8 cellular contexts compared by ENCODE assay signal in the genomic region with DNA sequence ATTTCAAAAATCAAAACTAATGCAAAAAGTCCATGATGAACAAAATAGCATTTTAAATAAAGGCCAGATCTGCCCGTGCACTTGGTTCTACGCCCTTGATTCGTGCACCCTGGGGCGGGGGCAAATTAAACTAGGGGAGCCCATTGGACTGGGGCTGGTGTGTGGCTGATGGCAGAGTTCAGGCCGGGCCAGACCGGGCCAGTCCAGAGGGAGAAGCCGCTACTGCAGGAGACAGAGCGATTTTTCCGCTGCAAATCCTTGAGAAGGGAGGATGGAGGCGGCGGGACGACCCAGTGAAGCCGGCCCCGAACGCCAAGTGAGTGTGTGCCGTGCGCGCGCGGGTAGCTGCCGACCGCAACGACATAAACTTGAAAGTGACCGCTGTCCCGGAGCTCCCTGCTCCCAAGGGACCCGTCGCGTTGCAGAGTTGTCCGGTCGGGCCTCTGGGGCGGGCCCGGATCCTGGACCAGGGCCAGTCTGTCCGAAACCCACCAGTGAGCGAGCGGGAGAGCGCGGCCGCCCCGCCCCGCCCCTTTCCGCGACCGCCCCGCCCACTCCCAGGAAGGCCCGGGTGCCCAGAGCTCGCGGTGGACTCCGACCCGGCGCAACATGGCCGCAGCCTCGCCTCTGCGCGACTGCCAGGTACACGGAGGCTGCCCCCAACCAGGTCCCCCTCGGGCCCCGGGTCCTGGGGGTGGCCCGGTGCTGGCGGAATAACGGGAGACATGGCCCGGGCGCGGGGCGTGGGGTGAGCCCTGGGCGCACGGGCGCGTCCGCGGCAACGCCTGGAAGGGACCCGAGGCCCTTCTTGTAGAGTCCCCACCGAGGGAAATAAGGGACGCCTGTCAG. TPM values are rescaled to one million over a fixed set of nuclear protein-coding genes. Genes with fewer than 3 reads are reported as not detected.
DNase-seq lines count a peak whose midpoint lies in the region; TF ChIP-seq lines count a peak whose summit lies in the region.

Gene TTC38, plus strand, starts transcription at position 578 of the 849 bp plus-strand sequence. Its CDS starts 32 bp downstream, at position 610.

- peaks cover 41% of the 10 kb centered on the region for H3K27me3 Mint-ChIP-seq in activated naive CD8-positive, alpha-beta T cell treated with anti-CD3 and anti-CD28 coated beads for 36 hours

- under 1% methylated on average over 74 of the region's 74 CpGs for WGBS in urinary bladder

- H3K4me1 ChIP-seq in BLaER1 (peaks cover 35% of the 10 kb centered on the region), neuron (ENCODE audit: insufficient read depth, low read length) (no peaks in the 10 kb centered on the region), urinary bladder (ENCODE audit: insufficient read depth) (no peaks in the 10 kb centered on the region)

- H4K20me1 ChIP-seq in BLaER1, result no peaks in the 10 kb centered on the region

- peak within 1 kb of the TSS; percentile 86 for H3K4me3 Mint-ChIP-seq in activated naive CD8-positive, alpha-beta T cell treated with anti-CD3 and anti-CD28 coated beads for 36 hours

- H3K27me3 ChIP-seq in BLaER1, result peaks cover 17% of the 10 kb centered on the region
- peaks cover 7% of the 10 kb centered on the region for H3K27me3 ChIP-seq in neuron (ENCODE audit: insufficient read depth, low read length)

- TF ChIP-seq POLR2A in GM19193 (IDR thresholded peaks at IDR 0.05; ENCODE audit: extremely low read depth, insufficient read depth, insufficient read length), result peak; percentile 70

- H3K4me3 ChIP-seq in BLaER1, result peak within 1 kb of the TSS; percentile 67
- peak within 1 kb of the TSS; percentile 74 for H3K4me3 ChIP-seq in SK-N-MC
- H3K4me3 ChIP-seq in neuron (ENCODE audit: low read length), result peak within 1 kb of the TSS; percentile 87
- H3K4me3 ChIP-seq in urinary bladder (ENCODE audit: low read depth, low read length), result peak within 1 kb of the TSS; percentile 87

- peak within 1 kb of the TSS; percentile 91 for H3K4me2 ChIP-seq in BLaER1

- H3K4me1 Mint-ChIP-seq in activated naive CD8-positive, alpha-beta T cell treated with anti-CD3 and anti-CD28 coated beads for 36 hours, result peaks cover 8% of the 10 kb centered on the region

- peak within 1 kb of the TSS; percentile 60 for H3K27ac Mint-ChIP-seq in activated naive CD8-positive, alpha-beta T cell treated with anti-CD3 and anti-CD28 coated beads for 36 hours

- DNase-seq in HT1080 (ENCODE audit: low read depth) (peak; percentile 72), SK-N-MC (ENCODE audit: low read depth, low spot score) (no peak), globus pallidus (ENCODE audit: low spot score) (peak; percentile 84)
- DNase-seq in activated naive CD8-positive, alpha-beta T cell treated with anti-CD3 and anti-CD28 coated beads for 36 hours, result peak; percentile 52

- no peak within 1 kb of the TSS; the same call in 1 of the 2 replicates for H3K27ac ChIP-seq in BLaER1
- no peak within 1 kb of the TSS for H3K27ac ChIP-seq in SK-N-MC
- H3K27ac ChIP-seq in urinary bladder (ENCODE audit: low read depth), result peak within 1 kb of the TSS; percentile 60

- H2AFZ ChIP-seq in neuron (ENCODE audit: low read depth, low read length), result peak within 1 kb of the TSS; percentile 99

- H3K36me3 ChIP-seq in BLaER1 (no peaks in the 10 kb centered on the region; the same call in 1 of the 2 replicates), SK-N-MC (ENCODE audit: insufficient read depth, low read length) (no peaks in the 10 kb centered on the region), neuron (ENCODE audit: insufficient read depth, low read length) (peaks cover 6% of the 10 kb centered on the region), urinary bladder (ENCODE audit: insufficient read depth) (peaks cover 4% of the 10 kb centered on the region)

- H3K9me3 Mint-ChIP-seq in activated naive CD8-positive, alpha-beta T cell treated with anti-CD3 and anti-CD28 coated beads for 36 hours, result peaks cover 7% of the 10 kb centered on the region

- H3K9me3 ChIP-seq in BLaER1 (peaks cover 43% of the 10 kb centered on the region), SK-N-MC (ENCODE audit: low read depth, low read length) (no peaks in the 10 kb centered on the region), neuron (ENCODE audit: low read length) (peaks cover 9% of the 10 kb centered on the region)

- H3K9ac ChIP-seq in BLaER1 (peak within 1 kb of the TSS; percentile 60), SK-N-MC (ENCODE audit: insufficient read length) (peak within 1 kb of the TSS; percentile 59)

- peaks cover 4% of the 10 kb centered on the region for H3K36me3 Mint-ChIP-seq in activated naive CD8-positive, alpha-beta T cell treated with anti-CD3 and anti-CD28 coated beads for 36 hours

RNA-seq across cellular contexts. Expression of gene TTC38, which starts in this region (rescaled TPM):
- total RNA-seq in HT1080 (2014; rRNA removed; shearing (Covaris generic)), result 21.7 and 26.0 TPM in 2 replicates
- 15.4 and 17.9 TPM in 2 replicates for polyA plus RNA-seq in HT1080 (2015; cell fraction: cytosol; rRNA removed)
- 32.3 and 37.1 TPM in 2 replicates for polyA plus RNA-seq in HT1080 (2015; cell fraction: nucleus; rRNA removed)
- 1 to 10 TPM; 6.6 to 7.9 TPM for total RNA-seq in activated naive CD8-positive, alpha-beta T cell treated with anti-CD3 and anti-CD28 coated beads for 36 hours
- total RNA-seq in urinary bladder, result 24.7 TPM
- 32.6 TPM for polyA plus RNA-seq in urinary bladder
